In the genomic region with DNA sequence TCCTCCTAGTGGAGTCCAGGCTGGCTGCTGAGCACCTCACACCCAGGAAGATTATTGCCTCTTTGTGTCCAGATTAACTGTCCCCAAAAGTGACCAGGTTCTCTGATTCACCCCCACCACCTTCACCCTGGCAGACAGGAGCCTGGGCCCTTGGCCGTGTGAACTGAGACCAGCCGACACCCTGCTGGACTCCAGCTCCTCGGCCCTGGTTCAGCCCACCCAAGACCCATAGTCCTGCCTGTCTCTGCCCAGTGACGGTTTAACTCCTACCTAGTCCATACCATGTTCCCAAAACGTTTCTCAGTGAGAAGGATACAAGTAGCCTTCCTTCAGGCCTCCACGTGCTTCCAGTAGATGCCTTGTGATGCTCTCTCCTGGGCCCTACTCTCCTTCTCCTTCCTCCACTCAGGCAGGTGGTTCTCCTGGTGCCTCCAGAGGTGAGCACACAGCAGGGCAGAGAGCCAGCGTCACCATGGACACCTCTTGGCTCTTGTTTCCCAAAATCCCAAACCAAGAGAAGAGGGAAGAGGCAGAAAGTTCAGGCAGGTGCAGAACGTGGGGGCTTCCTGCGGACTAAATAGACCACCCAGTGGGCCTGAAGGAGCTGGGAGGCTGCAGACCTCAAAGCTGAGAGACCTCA, we compare ENCODE assay signal across 28 cellular contexts.
"Had no signal": no experiment of that assay in that cellular context is flagged by ENCODE, and none has a peak within 500 bp of the region (broad histone marks: within the 10 kb centered on the region; RNA-seq: fewer than 3 reads in every experiment).

No MANE protein-coding gene starts in this region.

- H3K27ac Mint-ChIP-seq: activated B cell treated with CpG ODN at 0.5 μM for 24 hours; activated CD4-positive, alpha-beta T cell treated with anti-CD3 and anti-CD28 coated beads, Interleukin-2, amount 10 ng/mL, durations not matched to agents 24 days and 14 days; activated naive CD4-positive, alpha-beta T cell treated with anti-CD3 and anti-CD28 coated beads, Interleukin-2, amount 50 U/mL, for 72 hours; activated naive CD8-positive, alpha-beta T cell treated with anti-CD3 and anti-CD28 coated beads, Interleukin-2, amount 50 U/mL, for 24 hours; IgD-negative memory B cell; T-cell had no signal

- DNase-seq: activated B cell treated with CpG ODN at 0.5 μM for 24 hours; activated CD4-positive, alpha-beta T cell treated with anti-CD3 and anti-CD28 coated beads for 1 hour; activated CD4-positive, alpha-beta T cell treated with anti-CD3 and anti-CD28 coated beads, Interleukin-2, amount 10 ng/mL, durations not matched to agents 24 days and 14 days; activated CD4-positive, alpha-beta T cell treated with anti-CD3 and anti-CD28 coated beads, Interleukin-2, amount 50 U/mL, for 48 hours; activated CD8-positive, alpha-beta memory T cell treated with anti-CD3 and anti-CD28 coated beads for 24 hours; activated effector memory CD4-positive, alpha-beta T cell treated with anti-CD3 and anti-CD28 coated beads, Interleukin-2, amount 50 U/mL, for 16 hours; activated naive CD4-positive, alpha-beta T cell treated with Interleukin-2 at 50 U/mL for 16 hours; activated naive CD8-positive, alpha-beta T cell treated with anti-CD3 and anti-CD28 coated beads, Interleukin-2, amount 50 U/mL, for 24 hours; activated T-cell treated with anti-CD3 and anti-CD28 coated beads, Interleukin-2, amount 50 U/mL, for 4 hours; amniotic stem cell; body of pancreas; KG1; NCI-H1048; NCI-H1436 treated with DMSO at 0.1 percent for 48 hours; NCI-H187; NCI-H2081; NCI-H2227 treated with DMSO at 0.1 percent for 48 hours; NCI-H510A; NCI-H526 treated with DMSO at 0.1 percent for 48 hours; RPMI8226; T-cell; T-helper 2 cell; T1000 had no signal

- H3K4me1 Mint-ChIP-seq: activated CD4-positive, alpha-beta T cell treated with anti-CD3 and anti-CD28 coated beads, Interleukin-2, amount 10 ng/mL, durations not matched to agents 24 days and 14 days; activated naive CD8-positive, alpha-beta T cell treated with anti-CD3 and anti-CD28 coated beads, Interleukin-2, amount 50 U/mL, for 24 hours; central memory CD8-positive, alpha-beta T cell; T-cell had no signal

- H3K36me3 ChIP-seq: ascending aorta had no signal

- H3K27ac ChIP-seq: ascending aorta, body of pancreas, SK-N-MC had no signal

- H3K27me3 ChIP-seq: ascending aorta, body of pancreas had no signal

- H3K27me3 Mint-ChIP-seq: activated CD4-positive, alpha-beta T cell treated with anti-CD3 and anti-CD28 coated beads, Interleukin-2, amount 10 ng/mL, durations not matched to agents 24 days and 14 days; activated naive CD8-positive, alpha-beta T cell treated with anti-CD3 and anti-CD28 coated beads, Interleukin-2, amount 50 U/mL, for 24 hours had no signal

- H3K4me3 ChIP-seq: ascending aorta, body of pancreas, SK-N-MC had no signal

- H3K9me3 ChIP-seq: ascending aorta, body of pancreas had no signal

- H3K4me1 ChIP-seq: ascending aorta, body of pancreas had no signal

- H3K4me3 Mint-ChIP-seq: activated B cell treated with CpG ODN at 0.5 μM for 24 hours; activated CD4-positive, alpha-beta T cell treated with anti-CD3 and anti-CD28 coated beads, Interleukin-2, amount 10 ng/mL, durations not matched to agents 24 days and 14 days; activated naive CD8-positive, alpha-beta T cell treated with anti-CD3 and anti-CD28 coated beads, Interleukin-2, amount 50 U/mL, for 24 hours; activated T-cell treated with anti-CD3 and anti-CD28 coated beads, Interleukin-2, amount 50 U/mL, for 4 hours; central memory CD8-positive, alpha-beta T cell; IgD-negative memory B cell; T-cell had no signal

- H3K9me3 Mint-ChIP-seq: activated B cell treated with CpG ODN at 0.5 μM for 24 hours; activated CD4-positive, alpha-beta T cell treated with anti-CD3 and anti-CD28 coated beads, Interleukin-2, amount 10 ng/mL, durations not matched to agents 24 days and 14 days; activated naive CD8-positive, alpha-beta T cell treated with anti-CD3 and anti-CD28 coated beads, Interleukin-2, amount 50 U/mL, for 24 hours; activated T-cell treated with anti-CD3 and anti-CD28 coated beads, Interleukin-2, amount 50 U/mL, for 4 hours had no signal

- H3K36me3 Mint-ChIP-seq: activated naive CD4-positive, alpha-beta T cell treated with anti-CD3 and anti-CD28 coated beads, Interleukin-2, amount 50 U/mL, for 72 hours; IgD-negative memory B cell; T-cell had no signal
